In the genomic region with DNA sequence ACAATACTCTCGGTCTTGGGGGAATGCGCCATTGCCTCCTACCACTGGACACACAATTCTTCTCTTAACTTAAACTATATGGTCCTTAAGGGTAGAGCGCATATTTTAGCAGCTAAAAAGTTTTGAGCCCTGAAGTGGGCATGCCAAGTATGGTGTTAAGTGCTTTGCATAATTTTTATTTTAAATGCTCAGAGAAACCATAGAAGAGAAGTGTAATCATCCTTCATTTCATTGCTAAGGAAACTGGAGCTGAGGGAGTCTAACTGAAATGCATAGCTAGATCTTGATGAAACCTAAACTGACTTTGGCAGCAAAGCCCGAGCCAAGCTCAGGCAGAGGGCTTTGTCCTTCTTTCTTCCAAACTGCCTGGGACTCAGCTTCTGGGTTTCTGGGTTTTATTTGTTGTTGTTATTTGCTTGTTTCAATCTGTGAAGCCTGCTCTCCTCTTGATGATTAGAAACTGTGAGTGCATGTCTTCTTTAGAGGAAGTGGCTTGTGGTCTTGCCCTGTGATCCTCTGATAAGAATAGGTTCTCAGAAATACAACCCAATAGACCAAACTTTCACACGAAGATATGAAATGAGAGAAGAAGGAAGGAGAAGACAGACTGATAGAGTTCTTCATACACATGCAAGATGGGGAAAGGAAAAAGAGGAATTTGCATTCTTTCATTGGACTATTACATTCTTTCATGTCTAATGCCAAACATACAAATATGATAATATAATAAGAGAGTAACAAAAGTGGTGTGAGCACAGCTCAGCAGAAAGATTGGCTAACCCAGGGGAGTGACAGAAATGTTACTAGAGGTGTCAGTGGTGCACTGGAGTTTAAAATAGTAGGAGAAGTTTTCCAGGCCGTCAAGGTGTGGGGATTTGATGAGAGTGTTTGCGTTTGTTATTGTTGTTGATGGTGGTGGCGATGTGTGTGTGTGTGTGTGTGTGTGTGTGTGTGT, we compare ENCODE assay signal across 1 cellular context.
TF ChIP-seq lines count a peak whose summit lies in the region.

No MANE protein-coding gene starts in this region.

TF ChIP-seq in GM12878, 131 proteins besides CTCF, POLR2A, EP300 and RAD21 (continued from another document and continues in another):
- TF ChIP-seq, protein P1, sequence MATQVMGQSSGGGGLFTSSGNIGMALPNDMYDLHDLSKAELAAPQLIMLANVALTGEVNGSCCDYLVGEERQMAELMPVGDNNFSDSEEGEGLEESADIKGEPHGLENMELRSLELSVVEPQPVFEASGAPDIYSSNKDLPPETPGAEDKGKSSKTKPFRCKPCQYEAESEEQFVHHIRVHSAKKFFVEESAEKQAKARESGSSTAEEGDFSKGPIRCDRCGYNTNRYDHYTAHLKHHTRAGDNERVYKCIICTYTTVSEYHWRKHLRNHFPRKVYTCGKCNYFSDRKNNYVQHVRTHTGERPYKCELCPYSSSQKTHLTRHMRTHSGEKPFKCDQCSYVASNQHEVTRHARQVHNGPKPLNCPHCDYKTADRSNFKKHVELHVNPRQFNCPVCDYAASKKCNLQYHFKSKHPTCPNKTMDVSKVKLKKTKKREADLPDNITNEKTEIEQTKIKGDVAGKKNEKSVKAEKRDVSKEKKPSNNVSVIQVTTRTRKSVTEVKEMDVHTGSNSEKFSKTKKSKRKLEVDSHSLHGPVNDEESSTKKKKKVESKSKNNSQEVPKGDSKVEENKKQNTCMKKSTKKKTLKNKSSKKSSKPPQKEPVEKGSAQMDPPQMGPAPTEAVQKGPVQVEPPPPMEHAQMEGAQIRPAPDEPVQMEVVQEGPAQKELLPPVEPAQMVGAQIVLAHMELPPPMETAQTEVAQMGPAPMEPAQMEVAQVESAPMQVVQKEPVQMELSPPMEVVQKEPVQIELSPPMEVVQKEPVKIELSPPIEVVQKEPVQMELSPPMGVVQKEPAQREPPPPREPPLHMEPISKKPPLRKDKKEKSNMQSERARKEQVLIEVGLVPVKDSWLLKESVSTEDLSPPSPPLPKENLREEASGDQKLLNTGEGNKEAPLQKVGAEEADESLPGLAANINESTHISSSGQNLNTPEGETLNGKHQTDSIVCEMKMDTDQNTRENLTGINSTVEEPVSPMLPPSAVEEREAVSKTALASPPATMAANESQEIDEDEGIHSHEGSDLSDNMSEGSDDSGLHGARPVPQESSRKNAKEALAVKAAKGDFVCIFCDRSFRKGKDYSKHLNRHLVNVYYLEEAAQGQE (IDR thresholded peaks at IDR 0.05; ENCODE audit: low read depth, low read length) = no peak
- TF ChIP-seq, protein P2, sequence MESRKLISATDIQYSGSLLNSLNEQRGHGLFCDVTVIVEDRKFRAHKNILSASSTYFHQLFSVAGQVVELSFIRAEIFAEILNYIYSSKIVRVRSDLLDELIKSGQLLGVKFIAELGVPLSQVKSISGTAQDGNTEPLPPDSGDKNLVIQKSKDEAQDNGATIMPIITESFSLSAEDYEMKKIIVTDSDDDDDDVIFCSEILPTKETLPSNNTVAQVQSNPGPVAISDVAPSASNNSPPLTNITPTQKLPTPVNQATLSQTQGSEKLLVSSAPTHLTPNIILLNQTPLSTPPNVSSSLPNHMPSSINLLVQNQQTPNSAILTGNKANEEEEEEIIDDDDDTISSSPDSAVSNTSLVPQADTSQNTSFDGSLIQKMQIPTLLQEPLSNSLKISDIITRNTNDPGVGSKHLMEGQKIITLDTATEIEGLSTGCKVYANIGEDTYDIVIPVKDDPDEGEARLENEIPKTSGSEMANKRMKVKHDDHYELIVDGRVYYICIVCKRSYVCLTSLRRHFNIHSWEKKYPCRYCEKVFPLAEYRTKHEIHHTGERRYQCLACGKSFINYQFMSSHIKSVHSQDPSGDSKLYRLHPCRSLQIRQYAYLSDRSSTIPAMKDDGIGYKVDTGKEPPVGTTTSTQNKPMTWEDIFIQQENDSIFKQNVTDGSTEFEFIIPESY (IDR thresholded peaks at IDR 0.05) = no peak
- TF ChIP-seq CREB1 (IDR thresholded peaks at IDR 0.05; ENCODE audit: low read depth) (0 out of 2 replicates have a peak, but pooled peaks have one; percentile 43), JUNB (IDR thresholded peaks at IDR 0.05) (no peak), MXI1 (IDR thresholded peaks at IDR 0.05; ENCODE audit: low read depth, low read length) (0 out of 2 replicates have a peak, but pooled peaks have one; percentile 38), MYC (IDR thresholded peaks at IDR 0.05; ENCODE audit: insufficient read depth, insufficient read length, insufficient replicate concordance, low read length, severe bottlenecking) (no peak), BRCA1 (IDR thresholded peaks at IDR 0.05; ENCODE audit: low read depth, low read length) (no peak), TCF12 (IDR thresholded peaks at IDR 0.05; ENCODE audit: low read depth, low read length) (0 out of 2 replicates have a peak, but pooled peaks have one; percentile 23), SUPT20H (IDR thresholded peaks at IDR 0.05; ENCODE audit: borderline replicate concordance, control insufficient read depth, low read depth, low read length) (no peak), POU2F2 (IDR thresholded peaks at IDR 0.05; ENCODE audit: borderline replicate concordance, low read depth, low read length) (peak; percentile 13; the same call in 1 of the 3 replicates), DPF2 (IDR thresholded peaks at IDR 0.05) (peak; percentile 79; the same call in 1 of the 2 replicates), ZNF384 (IDR thresholded peaks at IDR 0.05; ENCODE audit: borderline replicate concordance, low read depth, low read length) (no peak), CEBPB (IDR thresholded peaks at IDR 0.05; ENCODE audit: borderline replicate concordance in 1 of 2, low read depth in 2 of 2, low read length in 2 of 2) (no peak), EGR1 (IDR thresholded peaks at IDR 0.05; ENCODE audit: borderline replicate concordance in 1 of 2, low read depth in 2 of 2, low read length in 2 of 2) (no peak), TCF3 (IDR thresholded peaks at IDR 0.05; ENCODE audit: borderline replicate concordance, insufficient read depth, low read depth, low read length) (no peak), NR2C2 (IDR thresholded peaks at IDR 0.05; ENCODE audit: borderline replicate concordance, control insufficient read depth, insufficient read length, low read depth) (no peak), SUZ12 (IDR thresholded peaks at IDR 0.05; ENCODE audit: unreplicated experiment) (no peak), SMAD1 (IDR thresholded peaks at IDR 0.05; ENCODE audit: low read depth, partially characterized antibody) (peak; percentile 75), ZNF274 (IDR thresholded peaks at IDR 0.05; ENCODE audit: insufficient read depth, insufficient read length) (no peak), RUNX3 (IDR thresholded peaks at IDR 0.05; ENCODE audit: low read length) (peak; percentile 98)
- TF ChIP-seq, protein P3, sequence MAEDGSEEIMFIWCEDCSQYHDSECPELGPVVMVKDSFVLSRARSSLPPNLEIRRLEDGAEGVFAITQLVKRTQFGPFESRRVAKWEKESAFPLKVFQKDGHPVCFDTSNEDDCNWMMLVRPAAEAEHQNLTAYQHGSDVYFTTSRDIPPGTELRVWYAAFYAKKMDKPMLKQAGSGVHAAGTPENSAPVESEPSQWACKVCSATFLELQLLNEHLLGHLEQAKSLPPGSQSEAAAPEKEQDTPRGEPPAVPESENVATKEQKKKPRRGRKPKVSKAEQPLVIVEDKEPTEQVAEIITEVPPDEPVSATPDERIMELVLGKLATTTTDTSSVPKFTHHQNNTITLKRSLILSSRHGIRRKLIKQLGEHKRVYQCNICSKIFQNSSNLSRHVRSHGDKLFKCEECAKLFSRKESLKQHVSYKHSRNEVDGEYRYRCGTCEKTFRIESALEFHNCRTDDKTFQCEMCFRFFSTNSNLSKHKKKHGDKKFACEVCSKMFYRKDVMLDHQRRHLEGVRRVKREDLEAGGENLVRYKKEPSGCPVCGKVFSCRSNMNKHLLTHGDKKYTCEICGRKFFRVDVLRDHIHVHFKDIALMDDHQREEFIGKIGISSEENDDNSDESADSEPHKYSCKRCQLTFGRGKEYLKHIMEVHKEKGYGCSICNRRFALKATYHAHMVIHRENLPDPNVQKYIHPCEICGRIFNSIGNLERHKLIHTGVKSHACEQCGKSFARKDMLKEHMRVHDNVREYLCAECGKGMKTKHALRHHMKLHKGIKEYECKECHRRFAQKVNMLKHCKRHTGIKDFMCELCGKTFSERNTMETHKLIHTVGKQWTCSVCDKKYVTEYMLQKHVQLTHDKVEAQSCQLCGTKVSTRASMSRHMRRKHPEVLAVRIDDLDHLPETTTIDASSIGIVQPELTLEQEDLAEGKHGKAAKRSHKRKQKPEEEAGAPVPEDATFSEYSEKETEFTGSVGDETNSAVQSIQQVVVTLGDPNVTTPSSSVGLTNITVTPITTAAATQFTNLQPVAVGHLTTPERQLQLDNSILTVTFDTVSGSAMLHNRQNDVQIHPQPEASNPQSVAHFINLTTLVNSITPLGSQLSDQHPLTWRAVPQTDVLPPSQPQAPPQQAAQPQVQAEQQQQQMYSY (CRISPR knock-in tag; IDR thresholded peaks at IDR 0.05) = no peak
- TF ChIP-seq, protein P4, sequence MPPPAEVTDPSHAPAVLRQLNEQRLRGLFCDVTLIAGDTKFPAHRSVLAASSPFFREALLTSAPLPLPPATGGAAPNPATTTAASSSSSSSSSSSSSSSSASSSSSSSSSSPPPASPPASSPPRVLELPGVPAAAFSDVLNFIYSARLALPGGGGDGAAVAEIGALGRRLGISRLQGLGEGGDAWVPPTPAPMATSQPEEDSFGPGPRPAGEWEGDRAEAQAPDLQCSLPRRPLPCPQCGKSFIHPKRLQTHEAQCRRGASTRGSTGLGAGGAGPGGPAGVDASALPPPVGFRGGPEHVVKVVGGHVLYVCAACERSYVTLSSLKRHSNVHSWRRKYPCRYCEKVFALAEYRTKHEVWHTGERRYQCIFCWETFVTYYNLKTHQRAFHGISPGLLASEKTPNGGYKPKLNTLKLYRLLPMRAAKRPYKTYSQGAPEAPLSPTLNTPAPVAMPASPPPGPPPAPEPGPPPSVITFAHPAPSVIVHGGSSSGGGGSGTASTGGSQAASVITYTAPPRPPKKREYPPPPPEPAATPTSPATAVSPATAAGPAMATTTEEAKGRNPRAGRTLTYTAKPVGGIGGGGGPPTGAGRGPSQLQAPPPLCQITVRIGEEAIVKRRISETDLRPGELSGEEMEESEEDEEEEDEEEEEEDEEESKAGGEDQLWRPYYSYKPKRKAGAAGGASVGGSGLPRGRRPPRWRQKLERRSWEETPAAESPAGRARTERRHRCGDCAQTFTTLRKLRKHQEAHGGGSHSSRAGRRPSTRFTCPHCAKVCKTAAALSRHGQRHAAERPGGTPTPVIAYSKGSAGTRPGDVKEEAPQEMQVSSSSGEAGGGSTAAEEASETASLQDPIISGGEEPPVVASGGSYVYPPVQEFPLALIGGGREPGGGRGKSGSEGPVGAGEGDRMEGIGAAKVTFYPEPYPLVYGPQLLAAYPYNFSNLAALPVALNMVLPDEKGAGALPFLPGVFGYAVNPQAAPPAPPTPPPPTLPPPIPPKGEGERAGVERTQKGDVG (CRISPR knock-in tag; IDR thresholded peaks at IDR 0.05) = no peak
- TF ChIP-seq, protein P5, sequence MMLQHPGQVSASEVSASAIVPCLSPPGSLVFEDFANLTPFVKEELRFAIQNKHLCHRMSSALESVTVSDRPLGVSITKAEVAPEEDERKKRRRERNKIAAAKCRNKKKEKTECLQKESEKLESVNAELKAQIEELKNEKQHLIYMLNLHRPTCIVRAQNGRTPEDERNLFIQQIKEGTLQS (IDR thresholded peaks at IDR 0.05; ENCODE audit: borderline replicate concordance, extremely low read depth, low read depth, low read length) = no peak
- TF ChIP-seq, protein P6, sequence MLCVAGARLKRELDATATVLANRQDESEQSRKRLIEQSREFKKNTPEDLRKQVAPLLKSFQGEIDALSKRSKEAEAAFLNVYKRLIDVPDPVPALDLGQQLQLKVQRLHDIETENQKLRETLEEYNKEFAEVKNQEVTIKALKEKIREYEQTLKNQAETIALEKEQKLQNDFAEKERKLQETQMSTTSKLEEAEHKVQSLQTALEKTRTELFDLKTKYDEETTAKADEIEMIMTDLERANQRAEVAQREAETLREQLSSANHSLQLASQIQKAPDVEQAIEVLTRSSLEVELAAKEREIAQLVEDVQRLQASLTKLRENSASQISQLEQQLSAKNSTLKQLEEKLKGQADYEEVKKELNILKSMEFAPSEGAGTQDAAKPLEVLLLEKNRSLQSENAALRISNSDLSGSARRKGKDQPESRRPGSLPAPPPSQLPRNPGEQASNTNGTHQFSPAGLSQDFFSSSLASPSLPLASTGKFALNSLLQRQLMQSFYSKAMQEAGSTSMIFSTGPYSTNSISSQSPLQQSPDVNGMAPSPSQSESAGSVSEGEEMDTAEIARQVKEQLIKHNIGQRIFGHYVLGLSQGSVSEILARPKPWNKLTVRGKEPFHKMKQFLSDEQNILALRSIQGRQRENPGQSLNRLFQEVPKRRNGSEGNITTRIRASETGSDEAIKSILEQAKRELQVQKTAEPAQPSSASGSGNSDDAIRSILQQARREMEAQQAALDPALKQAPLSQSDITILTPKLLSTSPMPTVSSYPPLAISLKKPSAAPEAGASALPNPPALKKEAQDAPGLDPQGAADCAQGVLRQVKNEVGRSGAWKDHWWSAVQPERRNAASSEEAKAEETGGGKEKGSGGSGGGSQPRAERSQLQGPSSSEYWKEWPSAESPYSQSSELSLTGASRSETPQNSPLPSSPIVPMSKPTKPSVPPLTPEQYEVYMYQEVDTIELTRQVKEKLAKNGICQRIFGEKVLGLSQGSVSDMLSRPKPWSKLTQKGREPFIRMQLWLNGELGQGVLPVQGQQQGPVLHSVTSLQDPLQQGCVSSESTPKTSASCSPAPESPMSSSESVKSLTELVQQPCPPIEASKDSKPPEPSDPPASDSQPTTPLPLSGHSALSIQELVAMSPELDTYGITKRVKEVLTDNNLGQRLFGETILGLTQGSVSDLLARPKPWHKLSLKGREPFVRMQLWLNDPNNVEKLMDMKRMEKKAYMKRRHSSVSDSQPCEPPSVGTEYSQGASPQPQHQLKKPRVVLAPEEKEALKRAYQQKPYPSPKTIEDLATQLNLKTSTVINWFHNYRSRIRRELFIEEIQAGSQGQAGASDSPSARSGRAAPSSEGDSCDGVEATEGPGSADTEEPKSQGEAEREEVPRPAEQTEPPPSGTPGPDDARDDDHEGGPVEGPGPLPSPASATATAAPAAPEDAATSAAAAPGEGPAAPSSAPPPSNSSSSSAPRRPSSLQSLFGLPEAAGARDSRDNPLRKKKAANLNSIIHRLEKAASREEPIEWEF (IDR thresholded peaks at IDR 0.05; ENCODE audit: insufficient replicate concordance, low read depth, low read length) = peak; percentile 86
- TF ChIP-seq, protein P7, sequence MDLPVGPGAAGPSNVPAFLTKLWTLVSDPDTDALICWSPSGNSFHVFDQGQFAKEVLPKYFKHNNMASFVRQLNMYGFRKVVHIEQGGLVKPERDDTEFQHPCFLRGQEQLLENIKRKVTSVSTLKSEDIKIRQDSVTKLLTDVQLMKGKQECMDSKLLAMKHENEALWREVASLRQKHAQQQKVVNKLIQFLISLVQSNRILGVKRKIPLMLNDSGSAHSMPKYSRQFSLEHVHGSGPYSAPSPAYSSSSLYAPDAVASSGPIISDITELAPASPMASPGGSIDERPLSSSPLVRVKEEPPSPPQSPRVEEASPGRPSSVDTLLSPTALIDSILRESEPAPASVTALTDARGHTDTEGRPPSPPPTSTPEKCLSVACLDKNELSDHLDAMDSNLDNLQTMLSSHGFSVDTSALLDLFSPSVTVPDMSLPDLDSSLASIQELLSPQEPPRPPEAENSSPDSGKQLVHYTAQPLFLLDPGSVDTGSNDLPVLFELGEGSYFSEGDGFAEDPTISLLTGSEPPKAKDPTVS (IDR thresholded peaks at IDR 0.05; ENCODE audit: low read depth, low read length) = no peak
- TF ChIP-seq, protein P8, sequence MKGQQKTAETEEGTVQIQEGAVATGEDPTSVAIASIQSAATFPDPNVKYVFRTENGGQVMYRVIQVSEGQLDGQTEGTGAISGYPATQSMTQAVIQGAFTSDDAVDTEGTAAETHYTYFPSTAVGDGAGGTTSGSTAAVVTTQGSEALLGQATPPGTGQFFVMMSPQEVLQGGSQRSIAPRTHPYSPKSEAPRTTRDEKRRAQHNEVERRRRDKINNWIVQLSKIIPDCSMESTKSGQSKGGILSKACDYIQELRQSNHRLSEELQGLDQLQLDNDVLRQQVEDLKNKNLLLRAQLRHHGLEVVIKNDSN (IDR thresholded peaks at IDR 0.05; ENCODE audit: borderline replicate concordance, extremely low read length, insufficient read depth, low read depth, low read length) = no peak
